Comparison of ENCODE assay signal across 1 cellular context in genomic region chr3:40741729-40742128, GRCh38.
TF ChIP-seq lines count a peak whose summit lies in the region.

No MANE protein-coding gene starts in this region.

TF ChIP-seq in IMR-90, 13 proteins besides CTCF, POLR2A, EP300 and RAD21 (continued from another document):
- no peak for TF ChIP-seq CEBPB (IDR thresholded peaks at IDR 0.05; ENCODE audit: low read depth, low read length)
